In the genomic region with DNA sequence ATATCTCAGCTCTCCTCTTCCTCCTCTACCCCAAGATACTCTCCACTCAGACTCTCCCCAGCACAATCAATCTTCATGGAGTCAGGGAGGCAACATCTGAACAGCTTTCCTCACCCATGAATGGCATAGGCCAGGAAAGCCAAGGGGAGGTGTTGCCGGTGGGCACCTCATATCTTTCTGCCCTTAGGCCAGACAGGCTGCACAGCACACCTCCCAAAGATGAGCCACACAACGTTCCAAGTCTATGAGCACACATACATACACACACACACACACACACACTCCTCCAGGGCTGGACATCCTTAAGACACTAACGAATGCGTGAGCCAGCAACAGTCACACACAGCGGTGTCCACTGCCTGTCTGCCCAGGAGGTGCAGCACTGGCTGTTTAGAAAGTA, we compare ENCODE assay signal across 24 cellular contexts. TPM values are rescaled to one million over a fixed set of nuclear protein-coding genes. Genes with fewer than 3 reads are reported as not detected.
"Had no signal": no experiment of that assay in that cellular context is flagged by ENCODE, and none has a peak within 500 bp of the region (broad histone marks: within the 10 kb centered on the region; RNA-seq: fewer than 3 reads in every experiment).

No MANE protein-coding gene starts in this region.

- DNase-seq: activated B cell treated with CpG ODN at 0.5 μM for 24 hours; activated CD4-positive, alpha-beta T cell treated with anti-CD3 and anti-CD28 coated beads for 1 hour; activated CD4-positive, alpha-beta T cell treated with anti-CD3 and anti-CD28 coated beads, Interleukin-2, amount 10 ng/mL, durations not matched to agents 24 days and 14 days; activated CD4-positive, alpha-beta T cell treated with anti-CD3 and anti-CD28 coated beads, Interleukin-2, amount 50 U/mL, for 48 hours; activated CD8-positive, alpha-beta memory T cell treated with anti-CD3 and anti-CD28 coated beads, Interleukin-2, amount 10 ng/mL, durations not matched to agents 7 days and 5 days; activated effector memory CD4-positive, alpha-beta T cell treated with anti-CD3 and anti-CD28 coated beads, Interleukin-2, amount 50 U/mL, for 16 hours; activated naive CD4-positive, alpha-beta T cell treated with anti-CD3 and anti-CD28 coated beads for 36 hours; activated naive CD8-positive, alpha-beta T cell treated with anti-CD3 and anti-CD28 coated beads for 36 hours; activated T-cell treated with anti-CD3 and anti-CD28 coated beads, Interleukin-2, amount 50 U/mL, for 24 hours; anterior cingulate cortex; central memory CD4-positive, alpha-beta T cell; Karpas-422; MM.1S; NCI-H1105; NCI-H1436 treated with DMSO at 0.1 percent for 48 hours; NCI-H187; NCI-H2081; NCI-H510A treated with DMSO at 0.1 percent for 48 hours; NCI-H69; Peyer's patch; SHP77 had no signal

- H3K27me3 Mint-ChIP-seq: activated B cell treated with CpG ODN at 0.5 μM for 24 hours; activated CD4-positive, alpha-beta T cell treated with anti-CD3 and anti-CD28 coated beads, Interleukin-2, amount 10 ng/mL, durations not matched to agents 24 days and 14 days; activated CD8-positive, alpha-beta memory T cell treated with anti-CD3 and anti-CD28 coated beads, Interleukin-2, amount 10 ng/mL, durations not matched to agents 7 days and 5 days; activated naive CD8-positive, alpha-beta T cell treated with anti-CD3 and anti-CD28 coated beads for 36 hours; activated T-cell treated with anti-CD3 and anti-CD28 coated beads, Interleukin-2, amount 50 U/mL, for 24 hours had no signal

- H3K9me3 ChIP-seq: Peyer's patch had no signal

- ATAC-seq: activated CD8-positive, alpha-beta memory T cell treated with anti-CD3 and anti-CD28 coated beads, Interleukin-2, amount 10 ng/mL, durations not matched to agents 7 days and 5 days had no signal

- H3K4me3 ChIP-seq: Peyer's patch had no signal

- H3K27me3 ChIP-seq: Peyer's patch had no signal

- H3K9me3 Mint-ChIP-seq: activated B cell treated with CpG ODN at 0.5 μM for 24 hours; activated CD4-positive, alpha-beta T cell treated with anti-CD3 and anti-CD28 coated beads, Interleukin-2, amount 10 ng/mL, durations not matched to agents 24 days and 14 days; activated naive CD4-positive, alpha-beta T cell treated with anti-CD3 and anti-CD28 coated beads for 36 hours; activated naive CD8-positive, alpha-beta T cell treated with anti-CD3 and anti-CD28 coated beads for 36 hours; activated T-cell treated with anti-CD3 and anti-CD28 coated beads, Interleukin-2, amount 50 U/mL, for 24 hours; activated T-helper 1 cell treated with anti-CD3 and anti-CD28 coated beads, Interleukin-12 subunit alpha, Interleukin-12 subunit beta, Interleukin-2, Interleukin-4 antibody, amounts not matched to agents 30 ng/mL and 10 ng/mL and 1 ng/mL, durations not matched to agents 14 hours and 24 hours and 36 hours; T-helper 1 cell treated with Interleukin-12 subunit alpha and Interleukin-12 subunit beta and Interleukin-4 antibody, amounts not matched to agents 30 μg/mL and 1 μg/mL, for 36 hours had no signal

- H3K4me3 Mint-ChIP-seq: activated B cell treated with CpG ODN at 0.5 μM for 24 hours; activated CD4-positive, alpha-beta T cell treated with anti-CD3 and anti-CD28 coated beads, Interleukin-2, amount 10 ng/mL, durations not matched to agents 24 days and 14 days; activated CD8-positive, alpha-beta memory T cell treated with anti-CD3 and anti-CD28 coated beads, Interleukin-2, amount 10 ng/mL, durations not matched to agents 7 days and 5 days; activated naive CD4-positive, alpha-beta T cell treated with anti-CD3 and anti-CD28 coated beads for 36 hours; activated naive CD8-positive, alpha-beta T cell treated with anti-CD3 and anti-CD28 coated beads for 36 hours; activated T-cell treated with anti-CD3 and anti-CD28 coated beads, Interleukin-2, amount 50 U/mL, for 24 hours; activated T-helper 1 cell treated with anti-CD3 and anti-CD28 coated beads, Interleukin-12 subunit alpha, Interleukin-12 subunit beta, Interleukin-2, Interleukin-4 antibody, amounts not matched to agents 30 ng/mL and 10 ng/mL and 1 ng/mL, durations not matched to agents 14 hours and 24 hours and 36 hours; T-helper 1 cell treated with Interleukin-12 subunit alpha and Interleukin-12 subunit beta and Interleukin-4 antibody, amounts not matched to agents 30 μg/mL and 1 μg/mL, for 36 hours had no signal

- H3K27ac ChIP-seq: Peyer's patch, RWPE1 had no signal

- H3K27ac Mint-ChIP-seq: activated B cell treated with CpG ODN at 0.5 μM for 24 hours; activated CD4-positive, alpha-beta T cell treated with anti-CD3 and anti-CD28 coated beads, Interleukin-2, amount 10 ng/mL, durations not matched to agents 24 days and 14 days; activated CD8-positive, alpha-beta memory T cell treated with anti-CD3 and anti-CD28 coated beads, Interleukin-2, amount 10 ng/mL, durations not matched to agents 7 days and 5 days; activated naive CD4-positive, alpha-beta T cell treated with anti-CD3 and anti-CD28 coated beads for 36 hours; activated naive CD8-positive, alpha-beta T cell treated with anti-CD3 and anti-CD28 coated beads for 36 hours; activated T-cell treated with anti-CD3 and anti-CD28 coated beads, Interleukin-2, amount 50 U/mL, for 24 hours; activated T-helper 1 cell treated with anti-CD3 and anti-CD28 coated beads, Interleukin-12 subunit alpha, Interleukin-12 subunit beta, Interleukin-2, Interleukin-4 antibody, amounts not matched to agents 30 ng/mL and 10 ng/mL and 1 ng/mL, durations not matched to agents 14 hours and 24 hours and 36 hours; T-helper 1 cell treated with Interleukin-12 subunit alpha and Interleukin-12 subunit beta and Interleukin-4 antibody, amounts not matched to agents 30 μg/mL and 1 μg/mL, for 36 hours had no signal

- H3K36me3 ChIP-seq: Peyer's patch had no signal

- H3K36me3 Mint-ChIP-seq: activated CD8-positive, alpha-beta memory T cell treated with anti-CD3 and anti-CD28 coated beads, Interleukin-2, amount 10 ng/mL, durations not matched to agents 7 days and 5 days; activated naive CD8-positive, alpha-beta T cell treated with anti-CD3 and anti-CD28 coated beads for 36 hours had no signal

- H3K4me1 Mint-ChIP-seq: activated B cell treated with CpG ODN at 0.5 μM for 24 hours; activated CD4-positive, alpha-beta T cell treated with anti-CD3 and anti-CD28 coated beads, Interleukin-2, amount 10 ng/mL, durations not matched to agents 24 days and 14 days; activated CD8-positive, alpha-beta memory T cell treated with anti-CD3 and anti-CD28 coated beads, Interleukin-2, amount 10 ng/mL, durations not matched to agents 7 days and 5 days; activated naive CD8-positive, alpha-beta T cell treated with anti-CD3 and anti-CD28 coated beads for 36 hours had no signal

RNA-seq across cellular contexts. Expression of a gene that starts 17.7 kb away (rescaled TPM):
- total RNA-seq: activated B cell treated with CpG ODN at 0.5 μM for 24 hours; activated CD4-positive, alpha-beta T cell treated with anti-CD3 and anti-CD28 coated beads, Interleukin-2, amount 10 ng/mL, durations not matched to agents 24 days and 14 days; activated CD8-positive, alpha-beta memory T cell treated with anti-CD3 and anti-CD28 coated beads, Interleukin-2, amount 10 ng/mL, durations not matched to agents 7 days and 5 days; activated naive CD4-positive, alpha-beta T cell treated with anti-CD3 and anti-CD28 coated beads for 36 hours; activated naive CD8-positive, alpha-beta T cell treated with anti-CD3 and anti-CD28 coated beads for 36 hours; activated T-helper 1 cell treated with anti-CD3 and anti-CD28 coated beads, Interleukin-12 subunit alpha, Interleukin-12 subunit beta, Interleukin-2, Interleukin-4 antibody, amounts not matched to agents 30 ng/mL and 10 ng/mL and 1 ng/mL, durations not matched to agents 14 hours and 24 hours and 36 hours had no signal
